Comparison of ENCODE assay signal across 21 cellular contexts in the genomic region with DNA sequence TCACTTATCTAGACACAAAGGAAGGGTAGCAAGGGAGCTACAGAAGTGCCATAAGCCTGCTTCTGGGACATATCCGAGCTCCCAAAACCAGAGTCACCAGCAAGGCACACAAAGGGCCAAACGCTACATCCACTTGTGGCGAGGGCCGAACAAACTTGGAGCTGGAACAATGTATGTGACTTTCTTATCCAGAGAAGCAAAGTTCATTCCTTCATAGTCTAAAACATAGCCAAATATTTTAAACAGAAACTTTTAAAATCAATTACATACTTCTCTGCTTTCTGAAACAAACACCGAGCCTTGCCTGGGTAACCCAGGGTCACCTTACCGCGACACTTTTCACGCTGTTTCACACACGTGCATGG. TPM values are rescaled to one million over a fixed set of nuclear protein-coding genes. Genes with fewer than 3 reads are reported as not detected.
"Had no signal": no experiment of that assay in that cellular context is flagged by ENCODE, and none has a peak within 500 bp of the region (broad histone marks: within the 10 kb centered on the region; RNA-seq: fewer than 3 reads in every experiment).

No MANE protein-coding gene starts in this region.

- H3K9me3 ChIP-seq: esophagus squamous epithelium, heart left ventricle, left lung, thoracic aorta had no signal

- H3K27me3 ChIP-seq: esophagus squamous epithelium, heart left ventricle, left lung, neural progenitor cell had no signal

- H3K4me3 ChIP-seq: coronary artery, esophagus squamous epithelium, heart left ventricle, left lung, neural progenitor cell, smooth muscle cell, thoracic aorta had no signal

- H3K27ac ChIP-seq: coronary artery, esophagus squamous epithelium, heart left ventricle, left lung, neural progenitor cell, thoracic aorta had no signal

- DNase-seq: activated naive CD4-positive, alpha-beta T cell treated with Interleukin-2 at 50 U/mL for 16 hours; amygdala; cerebellar nuclear complex; esophagus squamous epithelium; heart left ventricle; left lung; naive thymus-derived CD4-positive, alpha-beta T cell; right cardiac atrium; stimulated activated CD4-positive, alpha-beta T cell treated with anti-CD3 and anti-CD28 coated beads, Interleukin-15, amount 100 ng/mL, for 24 hours; stimulated activated naive B cell treated with anti-CD40 and anti-IgM and Interleukin-4, amounts not matched to agents 10 μg/mL and 1 μg/mL and 100 μg/mL, for 72 hours; T1000 had no signal

- ATAC-seq: heart left ventricle; left lung; naive thymus-derived CD4-positive, alpha-beta T cell; right cardiac atrium; stimulated activated naive B cell treated with anti-CD40 and anti-IgM and Interleukin-4, amounts not matched to agents 10 μg/mL and 1 μg/mL and 100 μg/mL, for 72 hours; WTC11 had no signal

- H3K4me1 ChIP-seq: neural progenitor cell had no signal

- H3K9ac ChIP-seq: neural progenitor cell had no signal

RNA-seq across cellular contexts. Expression of gene UROC1, which starts 57.8 kb away (rescaled TPM):
- total RNA-seq: activated T-helper 2 cell treated with anti-CD3 and anti-CD28 coated beads, Interferon-gamma antibody, Interleukin-2, Interleukin-4, amounts not matched to agents 10 μg/mL and 5 μg/mL and 100 μg/mL, durations not matched to agents 14 hours and 24 hours and 36 hours; esophagus squamous epithelium; heart left ventricle; left lung; lung microvascular endothelial cell; naive thymus-derived CD4-positive, alpha-beta T cell; osteocyte; pulmonary artery endothelial cell; right cardiac atrium; smooth muscle cell; thoracic aorta; WTC11 had no signal
- polyA plus RNA-seq: heart left ventricle; keratinocyte; naive thymus-derived CD4-positive, alpha-beta T cell; right cardiac atrium; smooth muscle cell had no signal
